ENCODE assay signal across 10 cellular contexts in the genomic region with DNA sequence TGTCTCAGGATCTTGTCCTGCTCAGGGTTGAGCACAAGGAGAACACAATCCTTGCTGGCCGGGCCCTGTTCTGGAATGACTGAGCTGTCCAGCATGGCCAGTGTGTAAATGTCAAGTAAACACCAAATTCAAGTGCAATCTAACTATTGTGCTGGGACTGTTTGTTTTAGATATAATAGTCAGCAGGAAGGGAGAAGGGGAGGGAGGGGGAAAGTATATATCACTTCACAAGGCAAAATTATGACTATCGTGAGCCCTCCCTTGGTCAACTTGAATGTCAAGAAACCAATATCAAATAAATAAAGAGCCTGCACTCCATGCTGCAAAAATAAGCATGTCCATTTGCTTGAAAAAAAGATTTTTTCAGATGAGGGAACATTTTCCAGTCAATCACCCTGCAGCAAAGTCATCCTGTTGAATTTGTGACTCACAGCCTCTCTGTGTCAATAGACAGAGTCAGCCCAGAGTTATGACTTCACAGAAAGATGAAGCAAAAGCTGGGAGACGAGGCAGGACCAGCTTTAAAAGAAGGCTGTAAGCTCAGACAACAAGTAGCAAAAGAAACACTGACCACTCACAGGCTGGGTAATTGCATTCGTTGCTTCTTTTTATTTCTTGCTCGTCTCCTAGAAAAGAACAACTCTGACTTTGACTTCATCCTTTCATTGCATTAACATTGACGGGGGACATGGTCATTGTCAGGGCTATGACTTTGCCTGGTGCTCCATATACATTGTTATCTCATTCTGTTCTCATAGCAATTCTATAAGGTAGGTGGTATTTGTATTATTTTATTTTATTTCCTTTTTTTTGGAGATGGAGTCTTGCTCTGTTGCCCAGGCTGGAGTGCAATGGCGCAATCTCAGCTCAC. TPM values are rescaled to one million over a fixed set of nuclear protein-coding genes. Genes with fewer than 3 reads are reported as not detected.
A peak's percentile ranks its signal among the peaks of the same experiment; 100 is the strongest.
DNase-seq lines count a peak whose midpoint lies in the region; ATAC-seq, FAIRE-seq and TF ChIP-seq lines count a peak whose summit lies in the region.
"Had no signal": no experiment of that assay in that cellular context is flagged by ENCODE, and none has a peak within 500 bp of the region (broad histone marks: within the 10 kb centered on the region; RNA-seq: fewer than 3 reads in every experiment).

No MANE protein-coding gene starts in this region.

- H4K20me1 ChIP-seq in astrocyte (ENCODE audit: insufficient read depth, low read length) = no peaks in the 10 kb centered on the region

- peak overlapping the region; percentile 1 for H2AFZ ChIP-seq in astrocyte (ENCODE audit: low read depth, low read length)

- no peak for ATAC-seq in GM21723 (IDR thresholded peaks at IDR 0.05; ENCODE audit: unreplicated experiment)

- H3K4me2 ChIP-seq in astrocyte (ENCODE audit: low read length) = peak overlapping the region; percentile 55

- H3K9ac ChIP-seq in astrocyte (ENCODE audit: low read length) = peak overlapping the region; percentile 42

- DNase-seq in SIG-M5 treated with dmso at 0.1 percent for 504 hours (lab: John Stamatoyannopoulos, UW; ENCODE audit: unreplicated experiment) = peak; percentile 66
- no peak for DNase-seq in SIG-M5 (lab: John Stamatoyannopoulos, UW)
- DNase-seq in astrocyte (ENCODE audit: low read depth) = peak; percentile 78
- no peak for DNase-seq in activated T-cell treated with anti-CD3 and anti-CD28 coated beads, Interleukin-2, amount 50 U/mL, for 1 hour
- DNase-seq in DMS79 treated with DMSO at 0.1 percent for 48 hours (lab: John Stamatoyannopoulos, UW) = no peak
- no peak for DNase-seq in NCI-H2107 (lab: John Stamatoyannopoulos, UW)
- DNase-seq: H7, NCI-H524 had no signal

- FAIRE-seq in astrocyte (lab: Jason Lieb, UNC) (peak; percentile 86), islet of Langerhans (lab: Jason Lieb, UNC) (peak; percentile 97)

- H3K27me3 Mint-ChIP-seq in astrocyte (ENCODE audit: low read depth, unreplicated experiment) = peaks cover 6% of the 10 kb centered on the region

- TF ChIP-seq CTCF in astrocyte (IDR thresholded peaks at IDR 0.05; ENCODE audit: insufficient read depth, low read depth, low read length) = no peak

- peak overlapping the region; percentile 22 for H3K4me3 Mint-ChIP-seq in astrocyte (ENCODE audit: unreplicated experiment)

- H3K9me3 ChIP-seq in astrocyte (ENCODE audit: insufficient read depth, low read depth, low read length) = no peaks in the 10 kb centered on the region

- peaks cover 13% of the 10 kb centered on the region for H3K4me1 ChIP-seq in astrocyte (ENCODE audit: insufficient read depth, low read length)

- no peak overlapping the region for H3K4me3 ChIP-seq in astrocyte (ENCODE audit: insufficient read depth, low read depth, low read length)

- no peaks in the 10 kb centered on the region for H3K27me3 ChIP-seq in astrocyte (ENCODE audit: insufficient read depth, low read length)

- peaks cover 10% of the 10 kb centered on the region for H3K4me1 Mint-ChIP-seq in astrocyte (ENCODE audit: low read depth, unreplicated experiment)

- no peaks in the 10 kb centered on the region for H3K36me3 ChIP-seq in astrocyte (ENCODE audit: insufficient read depth, low read length)

- peak overlapping the region; percentile 93 for H3K27ac Mint-ChIP-seq in astrocyte (ENCODE audit: unreplicated experiment)

- no peaks in the 10 kb centered on the region for H3K36me3 Mint-ChIP-seq in astrocyte (ENCODE audit: low read depth, unreplicated experiment)

- H3K9me3 Mint-ChIP-seq in astrocyte (ENCODE audit: unreplicated experiment) = peaks cover 5% of the 10 kb centered on the region

- no peaks in the 10 kb centered on the region for H3K79me2 ChIP-seq in astrocyte (ENCODE audit: insufficient read depth, low read length)

- H3K27ac ChIP-seq in astrocyte (ENCODE audit: low read depth, low read length) = peak overlapping the region; percentile 49

RNA-seq across cellular contexts. Expression of a gene that starts 15.3 kb away (rescaled TPM):
- total RNA-seq in astrocyte = 3.2 and 4.4 TPM in 2 replicates

Comparison
In these comparisons a context has a peak if more than half of its experiments do, and no peak if none do; other contexts are left out.
1. DNase-seq: peak in SIG-M5 treated with dmso at 0.1 percent for 504 hours (single experiment) and astrocyte (single experiment); none in SIG-M5 (single experiment), activated T-cell treated with anti-CD3 and anti-CD28 coated beads, Interleukin-2, amount 50 U/mL, for 1 hour (single experiment), DMS79 treated with DMSO at 0.1 percent for 48 hours (single experiment) and NCI-H2107 (single experiment).